Comparison of ENCODE assay signal across 1 cellular context in the genomic region with DNA sequence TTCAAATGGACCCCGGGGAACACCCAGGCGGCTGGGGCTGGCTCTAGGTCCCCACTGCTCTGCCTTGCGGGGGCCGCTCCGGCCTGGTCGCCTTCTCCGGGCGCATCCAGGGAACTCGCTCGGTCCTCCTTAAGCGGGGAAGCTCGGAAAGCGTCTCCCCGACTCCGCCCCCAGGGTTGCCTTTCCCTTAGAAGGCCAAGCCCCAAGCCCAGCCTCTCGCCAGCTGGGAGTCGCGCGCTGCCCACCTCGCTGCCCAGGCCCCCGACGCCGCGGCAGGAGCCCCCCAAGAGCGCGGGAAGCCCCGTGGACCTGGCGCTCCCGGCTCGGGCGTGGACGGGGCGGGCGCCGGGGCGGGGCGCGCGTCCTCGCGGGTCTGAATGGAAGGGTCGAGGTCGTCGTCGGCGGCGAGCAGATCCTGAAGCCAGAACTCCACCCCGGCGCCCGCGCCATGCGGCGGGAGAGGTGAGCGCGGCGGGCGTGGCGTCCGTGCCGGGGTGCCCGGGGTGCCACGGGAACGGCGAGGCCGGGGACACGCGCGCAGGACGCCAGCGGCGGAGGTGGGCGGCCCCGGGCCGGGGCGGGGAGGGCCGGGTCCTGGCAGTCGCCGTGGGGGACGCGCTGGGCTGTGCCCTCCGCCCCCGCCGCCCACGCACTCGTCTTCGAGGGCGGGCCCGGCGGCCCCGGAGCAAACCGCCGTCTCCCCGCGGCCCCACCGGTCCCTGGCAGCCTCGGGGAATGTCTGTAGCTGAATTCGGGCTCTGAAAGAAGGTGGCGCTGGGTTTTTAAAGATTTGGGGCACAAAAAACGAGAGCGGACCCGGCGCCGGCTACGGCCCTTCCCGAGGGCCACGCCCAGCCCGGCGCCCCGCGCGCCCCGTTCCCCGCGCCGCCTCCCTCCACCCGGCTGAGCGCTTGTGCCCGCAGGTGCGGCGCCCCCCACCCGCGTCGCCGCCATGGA.
TF ChIP-seq lines count a peak whose summit lies in the region.

A gene with protein sequence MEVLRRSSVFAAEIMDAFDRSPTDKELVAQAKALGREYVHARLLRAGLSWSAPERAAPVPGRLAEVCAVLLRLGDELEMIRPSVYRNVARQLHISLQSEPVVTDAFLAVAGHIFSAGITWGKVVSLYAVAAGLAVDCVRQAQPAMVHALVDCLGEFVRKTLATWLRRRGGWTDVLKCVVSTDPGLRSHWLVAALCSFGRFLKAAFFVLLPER (plus strand): TSS at position 214 of the 957 bp plus-strand sequence. CDS start 739 bp downstream, at position 953.

TF ChIP-seq in H1, 55 proteins besides CTCF, POLR2A, EP300 and RAD21 (continued from another document):
- TF ChIP-seq TCF12 (IDR thresholded peaks at IDR 0.05; ENCODE audit: low read depth, low read length) (no peak), SP1 (IDR thresholded peaks at IDR 0.05; ENCODE audit: low read depth, low read length) (no peak), SUZ12 (IDR thresholded peaks at IDR 0.05; ENCODE audit: low read length) (peak; percentile 40; the same call in 1 of the 2 replicates), GTF2F1 (IDR thresholded peaks at IDR 0.05; ENCODE audit: borderline replicate concordance, low read depth, low read length) (no peak), SIN3A (conservative IDR thresholded peaks at IDR 0.05 in 1 of 2, IDR thresholded peaks at IDR 0.05 in 1 of 2; ENCODE audit: low read depth in 1 of 2, low read length in 2 of 2) (peak in 1 of 2 experiments; percentile 59; a peak in 1 of 4 replicates), SIX5 (IDR thresholded peaks at IDR 0.05; ENCODE audit: low read depth, low read length) (no peak), KDM4A (IDR thresholded peaks at IDR 0.05; ENCODE audit: low read depth, low read length, severe bottlenecking) (peak; percentile 60), CHD1 (IDR thresholded peaks at IDR 0.05; ENCODE audit: low read depth, low read length) (no peak), ZNF274 (IDR thresholded peaks at IDR 0.05; ENCODE audit: borderline replicate concordance, extremely low read depth, low read length) (no peak), KDM5A (IDR thresholded peaks at IDR 0.05; ENCODE audit: low read length) (no peak), ASH2L (IDR thresholded peaks at IDR 0.05; ENCODE audit: low read length) (peak; percentile 1), POLR2AphosphoS5 (IDR thresholded peaks at IDR 0.05; ENCODE audit: low read depth, low read length) (no peak), CREB1 (IDR thresholded peaks at IDR 0.05) (no peak), CEBPB (IDR thresholded peaks at IDR 0.05; ENCODE audit: low read depth, low read length) (no peak), RBBP5 (IDR thresholded peaks at IDR 0.05; ENCODE audit: borderline replicate concordance, low read depth, low read length) (no peak), PHF8 (conservative IDR thresholded peaks at IDR 0.05; ENCODE audit: low read depth, low read length) (peak; percentile 57), BACH1 (IDR thresholded peaks at IDR 0.05; ENCODE audit: low read length) (peak; percentile 11; the same call in 1 of the 2 replicates), TAF1 (IDR thresholded peaks at IDR 0.05; ENCODE audit: low read depth, low read length) (0 out of 2 replicates have a peak, but pooled peaks have one; percentile 17), BRCA1 (IDR thresholded peaks at IDR 0.05; ENCODE audit: low read depth, low read length) (no peak)
- TF ChIP-seq, protein P1, sequence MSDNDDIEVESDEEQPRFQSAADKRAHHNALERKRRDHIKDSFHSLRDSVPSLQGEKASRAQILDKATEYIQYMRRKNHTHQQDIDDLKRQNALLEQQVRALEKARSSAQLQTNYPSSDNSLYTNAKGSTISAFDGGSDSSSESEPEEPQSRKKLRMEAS (IDR thresholded peaks at IDR 0.05) = peak; percentile 50
